8 cellular contexts compared by ENCODE assay signal in the genomic region with DNA sequence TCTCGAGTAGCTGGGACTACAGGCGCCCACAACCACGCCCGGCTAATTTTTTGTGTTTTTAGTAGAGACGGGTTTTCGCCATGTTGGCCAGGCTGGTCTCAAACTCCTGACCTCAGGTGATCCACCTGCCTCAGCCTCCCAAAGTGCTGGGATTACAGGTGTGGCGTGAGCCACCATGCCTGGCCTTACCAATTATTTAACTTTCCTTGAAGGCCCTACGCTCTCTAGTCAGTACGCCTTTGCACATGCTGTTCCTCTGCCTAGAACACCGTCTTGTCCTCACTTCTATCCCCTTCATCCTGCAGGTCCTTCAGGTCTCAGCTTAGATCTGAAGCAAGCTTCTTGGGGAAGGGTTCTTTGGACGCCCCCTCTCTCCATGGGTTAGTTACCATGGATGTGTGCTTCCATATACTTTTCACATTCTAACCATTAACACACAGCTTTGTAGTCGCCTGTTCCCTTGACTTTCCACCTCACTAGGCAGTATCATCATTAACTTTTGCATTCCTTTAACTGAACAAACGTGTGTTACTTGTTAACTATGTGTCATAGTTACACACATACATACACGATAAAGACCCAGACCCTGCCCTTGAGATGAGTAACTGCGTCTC. TPM values are rescaled to one million over a fixed set of nuclear protein-coding genes. Genes with fewer than 3 reads are reported as not detected.
A peak's percentile ranks its signal among the peaks of the same experiment; 100 is the strongest.
DNase-seq lines count a peak whose midpoint lies in the region; ATAC-seq, FAIRE-seq and TF ChIP-seq lines count a peak whose summit lies in the region.

No MANE protein-coding gene starts in this region.

- TF ChIP-seq EP300 in ovary (IDR thresholded peaks at IDR 0.05): no peak

- no peak for FAIRE-seq in endothelial cell of umbilical vein (lab: Jason Lieb, UNC)

- DNase-seq in DND-41 (no peak), Panc1 (ENCODE audit: low read depth, low spot score) (no peak), endothelial cell of umbilical vein (ENCODE audit: low read depth, low spot score) (no peak), ovary (no peak), NCI-H1105 treated with DMSO at 0.1 percent for 48 hours (lab: John Stamatoyannopoulos, UW) (no peak)

- dilution Hi-C loops in endothelial cell of umbilical vein (cut with MboI; ENCODE audit: extremely low pct_ligation_motif_present, low sequenced_read_pairs): no loop called here

- H3K9me1 ChIP-seq in endothelial cell of umbilical vein (replicated peaks; ENCODE audit: control insufficient read depth, extremely low read depth, insufficient read depth, low read length): no peaks in the 10 kb centered on the region

- CTCF ChIA-PET in Panc1 (lab: Charles Lee): interaction anchor here (1.0 to 1.4 kb wide), 2 partner anchors 18 to 21 kb away, joined by 3 to 9 read pairs; no protein-coding TSS in a partner anchor
- CTCF ChIA-PET in endothelial cell of umbilical vein (lab: Charles Lee): interaction anchor here (0.7 to 3.5 kb wide), 10 partner anchors 12 to 229 kb away, joined by 3 to 42 read pairs (median 5); partner anchors contain the start of gene CALU

- H2AFZ ChIP-seq in DND-41 (ENCODE audit: low read depth, low read length) (peak overlapping the region; percentile 91), endothelial cell of umbilical vein (ENCODE audit: low read depth, low read length) (peak overlapping the region; percentile 48)

- no peak for ATAC-seq in DND-41 (ENCODE audit: insufficient read depth, low read depth)
- no peak; the same call in 1 of the 2 replicates for ATAC-seq in Panc1
- no peak for ATAC-seq in GM19351 (IDR thresholded peaks at IDR 0.05; ENCODE audit: unreplicated experiment)
- ATAC-seq in HG03378 (IDR thresholded peaks at IDR 0.05; ENCODE audit: unreplicated experiment): no peak
- no peak for ATAC-seq in HG03439 (IDR thresholded peaks at IDR 0.05; ENCODE audit: unreplicated experiment)

- peaks cover 18% of the 10 kb centered on the region for H3K4me1 ChIP-seq in DND-41 (ENCODE audit: insufficient read depth, low read length)
- peaks cover 7% of the 10 kb centered on the region for H3K4me1 ChIP-seq in Panc1 (ENCODE audit: control insufficient read depth, insufficient read depth, low read length)
- peaks cover 9% of the 10 kb centered on the region for H3K4me1 ChIP-seq in endothelial cell of umbilical vein (ENCODE audit: control insufficient read depth, extremely low read depth, insufficient read depth, low read length)
- peaks cover 10% of the 10 kb centered on the region for H3K4me1 ChIP-seq in ovary (ENCODE audit: insufficient read depth)

- H3K9me3 ChIP-seq in DND-41 (ENCODE audit: insufficient read depth, low read length, severe bottlenecking): no peaks in the 10 kb centered on the region
- H3K9me3 ChIP-seq in Panc1 (ENCODE audit: control insufficient read depth, insufficient read depth, low read depth, low read length): no peaks in the 10 kb centered on the region
- H3K9me3 ChIP-seq in endothelial cell of umbilical vein (replicated peaks; ENCODE audit: control insufficient read depth, insufficient read depth, low read length): no peaks in the 10 kb centered on the region
- no peaks in the 10 kb centered on the region for H3K9me3 ChIP-seq in ovary

- H3K4me2 ChIP-seq in DND-41 (ENCODE audit: insufficient read depth, low read length): peak overlapping the region; percentile 67
- peak overlapping the region; percentile 55 for H3K4me2 ChIP-seq in endothelial cell of umbilical vein (ENCODE audit: insufficient read depth, low read length)

- intact Hi-C loops in Panc1 (cut with micrococcal nuclease; ENCODE audit: unreplicated experiment): no loop called here
- intact Hi-C loops in endothelial cell of umbilical vein (cut with micrococcal nuclease): loop anchor here (1.0 kb wide), 1 partner anchor 29 kb away; no protein-coding TSS in a partner anchor
- intact Hi-C loops in ovary (cut with DNase I): loop anchor here in 1 of 4 donors (5.0 kb wide), 1 partner anchor 125 kb away; the partner anchor contains the start of gene CALU

- H3K9ac ChIP-seq in DND-41 (ENCODE audit: low read depth, low read length): peak overlapping the region; percentile 70
- H3K9ac ChIP-seq in endothelial cell of umbilical vein (replicated peaks; ENCODE audit: extremely low read depth, insufficient read depth, low read length): no peak overlapping the region

- TF ChIP-seq CTCF in DND-41 (IDR thresholded peaks at IDR 0.05; ENCODE audit: borderline replicate concordance, extremely low read depth, low read length, poor library complexity, severe bottlenecking): no peak
- TF ChIP-seq CTCF in Panc1 (IDR thresholded peaks at IDR 0.05): no peak
- no peak for TF ChIP-seq CTCF in endothelial cell of umbilical vein (IDR thresholded peaks at IDR 0.05; ENCODE audit: extremely low read depth in 1 of 2, insufficient read depth in 1 of 2, low read depth in 1 of 2, low read length in 2 of 2)
- no peak for TF ChIP-seq CTCF in ovary (IDR thresholded peaks at IDR 0.05)

- TF ChIP-seq POLR2A in endothelial cell of umbilical vein (IDR thresholded peaks at IDR 0.05; ENCODE audit: low read depth, low read length) (no peak), ovary (IDR thresholded peaks at IDR 0.05) (no peak)

- no TSS peak for BruUV-seq in Panc1 (replicated peaks; lab: Mats Ljungman, UMichigan)
- BruUV-seq in endothelial cell of umbilical vein (replicated peaks; lab: Mats Ljungman, UMichigan): no TSS peak

- H3K79me2 ChIP-seq in DND-41 (ENCODE audit: insufficient read depth, low read length): peaks cover 24% of the 10 kb centered on the region
- peaks cover 10% of the 10 kb centered on the region for H3K79me2 ChIP-seq in endothelial cell of umbilical vein (ENCODE audit: control insufficient read depth, insufficient read depth, low read length)

- H3K4me3 ChIP-seq in DND-41 (ENCODE audit: low read depth in 1 of 2, low read length in 2 of 2) (peak overlapping the region; percentile 13 to 69; a peak in 3 of 4 replicates), Panc1 (ENCODE audit: low read depth in 2 of 2, low read length in 2 of 2) (peak overlapping the region; percentile 99 to 100), endothelial cell of umbilical vein (replicated peaks in 1 of 3; ENCODE audit: insufficient read depth in 1 of 3, low read depth in 1 of 3, low read length in 3 of 3) (peak overlapping the region in 1 of 3 experiments; percentile 7), ovary (peak overlapping the region; percentile 88)

- WGBS in ovary, 3 donors: 66 to 69% (median 69%) methylated on average over 15 of the region's 15 CpGs

- H3K27me3 ChIP-seq in DND-41 (ENCODE audit: insufficient read depth, low read length, poor library complexity): no peaks in the 10 kb centered on the region
- H3K27me3 ChIP-seq in Panc1 (ENCODE audit: control insufficient read depth, insufficient read depth, low read length): no peaks in the 10 kb centered on the region
- H3K27me3 ChIP-seq in endothelial cell of umbilical vein (ENCODE audit: control insufficient read depth in 2 of 2, insufficient read depth in 2 of 2, low read length in 2 of 2): no peaks in the 10 kb centered on the region
- H3K27me3 ChIP-seq in ovary: no peaks in the 10 kb centered on the region

- peak overlapping the region; percentile 77 for H3K27ac ChIP-seq in DND-41 (ENCODE audit: low read length)
- H3K27ac ChIP-seq in Panc1 (ENCODE audit: low read length): peak overlapping the region; percentile 95
- no peak overlapping the region for H3K27ac ChIP-seq in endothelial cell of umbilical vein (ENCODE audit: insufficient read depth, low read depth, low read length)
- no peak overlapping the region for H3K27ac ChIP-seq in ovary

- H4K20me1 ChIP-seq in DND-41 (ENCODE audit: insufficient read depth, low read length) (peaks cover 17% of the 10 kb centered on the region; the same call in 1 of the 2 replicates), endothelial cell of umbilical vein (replicated peaks; ENCODE audit: control insufficient read depth, extremely low read depth, insufficient read depth, low read length) (no peaks in the 10 kb centered on the region)

- H3K36me3 ChIP-seq in DND-41 (ENCODE audit: insufficient read depth, low read length): peaks cover 25% of the 10 kb centered on the region
- H3K36me3 ChIP-seq in Panc1 (ENCODE audit: control insufficient read depth, insufficient read depth, low read length): peaks cover 3% of the 10 kb centered on the region; the same call in 1 of the 2 replicates
- H3K36me3 ChIP-seq in endothelial cell of umbilical vein (ENCODE audit: control insufficient read depth in 2 of 2, extremely low read depth in 1 of 2, insufficient read depth in 2 of 2, low read length in 2 of 2): peaks cover 0 to 14% of the 10 kb centered on the region in 2 experiments
- no peaks in the 10 kb centered on the region for H3K36me3 ChIP-seq in ovary

- POLR2A ChIA-PET in Panc1 (lab: Charles Lee) (no interaction called here), endothelial cell of umbilical vein (lab: Charles Lee) (interaction anchor here (0.6 kb wide), 1 partner anchor 33 kb away, joined by 6 read pairs; no protein-coding TSS in a partner anchor)

- in situ Hi-C loops in Panc1 (cut with HindIII; ENCODE audit: low pct_unique_long_range_greater_than_20kb, low sequenced_read_pairs): no loop called here

RNA-seq across cellular contexts. Expression of gene ATP6V1F, which starts 0.6 kb away (rescaled TPM):
- total RNA-seq in Panc1 (2021; ENCODE audit: unreplicated experiment): 151 TPM
- 291 TPM for polyA plus RNA-seq in Panc1 (2012; ENCODE audit: insufficient read length)
- total RNA-seq in endothelial cell of umbilical vein: 141 and 156 TPM in 2 replicates
- polyA plus RNA-seq in endothelial cell of umbilical vein: 360 and 501 TPM in 2 replicates
- 321 and 337 TPM in 2 replicates for polyA plus RNA-seq in endothelial cell of umbilical vein (2011; cell fraction: cytosol; rRNA removed)
- polyA plus RNA-seq in endothelial cell of umbilical vein (2011; cell fraction: nucleus; rRNA removed): 73.5 and 88.9 TPM in 2 replicates
- polyA plus RNA-seq in endothelial cell of umbilical vein (2012): 282 and 303 TPM in 2 replicates
- 61.5 and 62.5 TPM in 2 replicates for polyA minus RNA-seq in endothelial cell of umbilical vein
- 34.7 TPM for polyA minus RNA-seq in endothelial cell of umbilical vein (2011; cell fraction: cytosol; rRNA and poly(A)+ RNA removed)
- polyA minus RNA-seq in endothelial cell of umbilical vein (2011; cell fraction: nucleus; rRNA and poly(A)+ RNA removed): 9.6 and 17.0 TPM in 2 replicates
- 100 to 1,000 TPM in 1 of 7 donors, 10 to 100 TPM in 6; 57.3 to 108 (median 85.0) TPM for total RNA-seq in ovary
- 100 to 1,000 TPM in 1 of 2 donors, 10 to 100 TPM in 1; 98.2 to 128 TPM for polyA plus RNA-seq in ovary

RNA-seq across cellular contexts. Expression of gene FLNC, which starts 31.9 kb away (rescaled TPM):
- total RNA-seq in Panc1 (2021; ENCODE audit: unreplicated experiment): 10.2 TPM
- polyA plus RNA-seq in Panc1 (2012; ENCODE audit: insufficient read length): 7.4 TPM
- total RNA-seq in endothelial cell of umbilical vein: 81.8 and 81.9 TPM in 2 replicates
- 19.5 and 20.1 TPM in 2 replicates for polyA plus RNA-seq in endothelial cell of umbilical vein
- polyA plus RNA-seq in endothelial cell of umbilical vein (2011; cell fraction: cytosol; rRNA removed): 19.9 and 23.3 TPM in 2 replicates
- polyA plus RNA-seq in endothelial cell of umbilical vein (2011; cell fraction: nucleus; rRNA removed): 46.6 and 51.6 TPM in 2 replicates
- 66.9 and 79.9 TPM in 2 replicates for polyA plus RNA-seq in endothelial cell of umbilical vein (2012)
- polyA minus RNA-seq in endothelial cell of umbilical vein: 59.3 and 75.4 TPM in 2 replicates
- polyA minus RNA-seq in endothelial cell of umbilical vein (2011; cell fraction: cytosol; rRNA and poly(A)+ RNA removed): not detected
- polyA minus RNA-seq in endothelial cell of umbilical vein (2011; cell fraction: nucleus; rRNA and poly(A)+ RNA removed): 36.5 and 56.7 TPM in 2 replicates
- 10 to 100 TPM in 6 of 7 donors, 1 to 10 TPM in 1; 8.0 to 51.2 (median 17.3) TPM for total RNA-seq in ovary
- polyA plus RNA-seq in ovary: 1 to 10 TPM; 6.5 to 6.8 TPM

RNA-seq across cellular contexts. Expression of gene KCP, which starts 48.4 kb away (rescaled TPM):
- 0.13 TPM for total RNA-seq in Panc1 (2021; ENCODE audit: unreplicated experiment)
- polyA plus RNA-seq in Panc1 (2012; ENCODE audit: insufficient read length): 0.38 TPM
- not detected in 2 replicates for total RNA-seq in endothelial cell of umbilical vein
- polyA plus RNA-seq in endothelial cell of umbilical vein: 0.03 TPM in 1 of 2 replicates, not detected in the other
- not detected in 2 replicates for polyA plus RNA-seq in endothelial cell of umbilical vein (2011; cell fraction: cytosol; rRNA removed)
- polyA plus RNA-seq in endothelial cell of umbilical vein (2011; cell fraction: nucleus; rRNA removed): 0.04 TPM in 1 of 2 replicates, not detected in the other
- not detected in 2 replicates for polyA plus RNA-seq in endothelial cell of umbilical vein (2012)
- not detected in 2 replicates for polyA minus RNA-seq in endothelial cell of umbilical vein
- polyA minus RNA-seq in endothelial cell of umbilical vein (2011; cell fraction: cytosol; rRNA and poly(A)+ RNA removed): not detected
- polyA minus RNA-seq in endothelial cell of umbilical vein (2011; cell fraction: nucleus; rRNA and poly(A)+ RNA removed): not detected in 2 replicates
- 1 to 10 TPM in 1 of 7 donors, under 1 TPM in 3, not detected in 3; 0.15 to 1.8 (median 0.21) TPM for total RNA-seq in ovary
- under 1 TPM in 1 of 2 donors, not detected in 1; 0.05 TPM for polyA plus RNA-seq in ovary

Comparison
In these comparisons a context has a peak if more than half of its experiments do, and no peak if none do; other contexts are left out.
1. H3K27ac ChIP-seq: peak in DND-41 (single experiment) and Panc1 (single experiment); none in endothelial cell of umbilical vein (single experiment) and ovary (0 of 2).